ENCODE assay signal across 11 cellular contexts in the genomic region with DNA sequence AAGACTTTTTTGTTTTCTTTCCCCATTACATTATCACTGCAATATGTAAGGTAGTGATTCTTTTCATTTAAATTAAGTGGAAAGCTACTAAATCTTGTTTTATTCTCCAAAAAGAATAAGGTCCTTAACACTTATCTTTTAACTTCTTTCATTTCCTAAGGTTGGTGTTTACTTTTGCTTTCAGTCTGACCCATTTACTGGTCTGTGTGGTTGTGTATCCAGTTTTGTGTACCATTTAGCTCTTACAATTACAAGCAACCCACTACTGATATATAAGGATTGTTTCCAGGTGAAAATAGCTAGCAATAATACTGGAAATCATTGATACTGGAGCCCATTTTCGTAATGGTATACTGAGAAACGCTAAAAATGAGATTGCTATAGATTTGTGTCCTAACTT.
"Had no signal": no experiment of that assay in that cellular context is flagged by ENCODE, and none has a peak within 500 bp of the region (broad histone marks: within the 10 kb centered on the region; RNA-seq: fewer than 3 reads in every experiment).

No MANE protein-coding gene starts in this region.

- ATAC-seq: HCT116, K562 had no signal

- H3K9me3 ChIP-seq: HAP-1 had no signal

- H3K4me3 Mint-ChIP-seq: HFFc6 had no signal

- DNase-seq: GM23248, GOT3, H7, HFFc6, IMR-90, Karpas-422, KG1 had no signal

- H3K27ac Mint-ChIP-seq: HFFc6 had no signal

- H3K36me3 ChIP-seq: HAP-1 had no signal

- H3K9me3 Mint-ChIP-seq: HFFc6 had no signal

- H3K9ac ChIP-seq: GM23248 had no signal

- H2AFZ ChIP-seq: GM23248 had no signal

- H3K4me3 ChIP-seq: GM23248, HAP-1, K562 had no signal

- H3K27ac ChIP-seq: GM23248 had no signal

- FAIRE-seq: HTR-8/SVneo, K562 had no signal
